In the genomic region with DNA sequence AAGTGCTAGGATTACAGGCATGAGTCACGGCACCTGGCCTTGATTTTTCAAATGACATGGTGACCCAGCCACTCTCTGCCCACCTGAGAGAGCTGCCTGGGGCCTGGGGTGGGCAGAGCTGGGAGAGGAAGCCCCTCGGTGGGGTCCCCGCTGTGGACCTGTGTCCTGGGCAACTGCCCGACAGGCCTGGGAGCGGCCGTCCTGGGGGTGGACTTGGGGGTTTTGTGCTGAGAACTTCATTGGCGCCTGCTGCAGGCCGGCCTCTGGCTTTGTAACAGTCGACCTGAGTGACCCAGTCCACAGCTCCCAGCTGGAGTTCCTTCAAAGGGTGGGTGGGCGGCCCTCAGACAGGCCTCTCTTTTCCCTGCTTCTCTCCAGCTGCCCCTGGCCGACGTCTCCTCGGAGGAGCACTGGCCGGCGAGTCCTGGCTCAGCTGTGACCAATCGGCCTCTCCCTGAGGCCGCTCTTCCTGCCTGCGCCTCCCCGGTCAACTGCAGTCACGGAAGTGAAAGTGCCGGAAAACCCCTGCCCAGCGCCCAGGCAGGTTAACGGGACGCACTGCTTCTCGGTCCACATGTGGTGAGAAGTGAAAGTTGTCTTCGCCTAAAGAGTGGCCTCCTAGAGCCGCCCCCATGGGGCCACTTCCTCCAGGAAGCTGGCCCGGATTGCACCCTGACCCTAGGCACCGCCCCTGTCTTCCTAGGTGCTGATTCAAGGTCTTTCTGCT, we compare ENCODE assay signal across 12 cellular contexts. TPM values are rescaled to one million over a fixed set of nuclear protein-coding genes. Genes with fewer than 3 reads are reported as not detected.
DNase-seq lines count a peak whose midpoint lies in the region; ATAC-seq and TF ChIP-seq lines count a peak whose summit lies in the region.
"Had no signal": no experiment of that assay in that cellular context is flagged by ENCODE, and none has a peak within 500 bp of the region (broad histone marks: within the 10 kb centered on the region; RNA-seq: fewer than 3 reads in every experiment).

No MANE protein-coding gene starts in this region.

- H3K9me3 Mint-ChIP-seq in IgD-negative memory B cell = no peaks in the 10 kb centered on the region
- H3K9me3 Mint-ChIP-seq in activated CD4-positive, alpha-beta T cell treated with anti-CD3 and anti-CD28 coated beads, Interleukin-2, amount 10 ng/mL, durations not matched to agents 24 days and 14 days = no peaks in the 10 kb centered on the region

- H3K4me3 ChIP-seq in BLaER1 treated with 17β-estradiol and CSF1 and Interleukin-3, amounts not matched to agents 10 nM and 100 nM = no peak overlapping the region
- H3K4me3 ChIP-seq in aorta (ENCODE audit: low read length in 2 of 2) = no peak overlapping the region
- H3K4me3 ChIP-seq: thoracic aorta had no signal

- peaks cover 0 to 77% (median 0%) of the 10 kb centered on the region in 11 experiments; a peak in 9 of 22 replicates for H3K27me3 ChIP-seq in BLaER1 treated with 17β-estradiol and CSF1 and Interleukin-3, amounts not matched to agents 10 nM and 100 nM
- H3K27me3 ChIP-seq in aorta (ENCODE audit: control insufficient read depth in 1 of 2, insufficient read depth in 2 of 2, low read length in 1 of 2) = no peaks in the 10 kb centered on the region

- peak overlapping the region in 4 of 11 experiments; percentile 7 to 75 (median 34); a peak in 3 of 22 replicates for H3K9ac ChIP-seq in BLaER1 treated with 17β-estradiol and CSF1 and Interleukin-3, amounts not matched to agents 10 nM and 100 nM

- H3K27ac ChIP-seq in BLaER1 treated with 17β-estradiol and CSF1 and Interleukin-3, amounts not matched to agents 10 nM and 100 nM = peak overlapping the region in 2 of 11 experiments; percentile 7 to 89; a peak in 1 of 22 replicates
- no peak overlapping the region for H3K27ac ChIP-seq in aorta (ENCODE audit: low read depth in 1 of 2, low read length in 2 of 2)
- H3K27ac ChIP-seq: thoracic aorta had no signal

- peaks cover 53 to 64% (median 55%) of the 10 kb centered on the region in 3 donors for H3K4me1 Mint-ChIP-seq in IgD-negative memory B cell
- no peaks in the 10 kb centered on the region for H3K4me1 Mint-ChIP-seq in activated CD4-positive, alpha-beta T cell treated with anti-CD3 and anti-CD28 coated beads, Interleukin-2, amount 10 ng/mL, durations not matched to agents 24 days and 14 days

- peak; percentile 36 for TF ChIP-seq POLR2A in GM19193 (IDR thresholded peaks at IDR 0.05; ENCODE audit: extremely low read depth, insufficient read depth, insufficient read length)

- H4K20me1 ChIP-seq in BLaER1 treated with 17β-estradiol and CSF1 and Interleukin-3, amounts not matched to agents 10 nM and 100 nM = peaks cover 56 to 93% (median 84%) of the 10 kb centered on the region in 11 experiments

- H3K36me3 ChIP-seq in BLaER1 treated with 17β-estradiol and CSF1 and Interleukin-3, amounts not matched to agents 10 nM and 100 nM = peaks cover 0 to 16% (median 0%) of the 10 kb centered on the region in 11 experiments; a peak in 2 of 22 replicates
- H3K36me3 ChIP-seq in aorta (ENCODE audit: control insufficient read depth in 1 of 2, insufficient read depth in 2 of 2, low read length in 1 of 2) = no peaks in the 10 kb centered on the region
- H3K36me3 ChIP-seq: thoracic aorta had no signal

- DNase-seq in left ventricle myocardium superior = peak; percentile 61
- DNase-seq in activated CD4-positive, alpha-beta T cell treated with anti-CD3 and anti-CD28 coated beads, Interleukin-2, amount 10 ng/mL, durations not matched to agents 24 days and 14 days = no peak
- DNase-seq in GM19240 (ENCODE audit: insufficient read length, low spot score) = no peak
- DNase-seq in aorta = no peak
- DNase-seq: GF-D8, NCI-H2171 had no signal

- ATAC-seq in left ventricle myocardium superior = peak; percentile 33
- no peak for ATAC-seq in HG03565 (IDR thresholded peaks at IDR 0.05; ENCODE audit: unreplicated experiment)
- no peak for ATAC-seq in aorta (ENCODE audit: low FRiP score)

- peak overlapping the region; percentile 94 to 99 (median 99) for H3K27ac Mint-ChIP-seq in IgD-negative memory B cell
- no peak overlapping the region for H3K27ac Mint-ChIP-seq in activated CD4-positive, alpha-beta T cell treated with anti-CD3 and anti-CD28 coated beads, Interleukin-2, amount 10 ng/mL, durations not matched to agents 24 days and 14 days

- intact Hi-C loops in left ventricle myocardium superior (cut with micrococcal nuclease) (loop anchor here (5.0 kb wide), 1 partner anchor 101 kb away; no protein-coding TSS in a partner anchor), aorta (cut with DNase I) (no loop called here)
- intact Hi-C loops in activated CD4-positive, alpha-beta T cell treated with anti-CD3 and anti-CD28 coated beads, Interleukin-2, amount 10 ng/mL, durations not matched to agents 24 days and 14 days (cut with micrococcal nuclease) = no loop called here

- peak overlapping the region; percentile 76 to 94 (median 90) for H3K4me3 Mint-ChIP-seq in IgD-negative memory B cell
- no peak overlapping the region for H3K4me3 Mint-ChIP-seq in activated CD4-positive, alpha-beta T cell treated with anti-CD3 and anti-CD28 coated beads, Interleukin-2, amount 10 ng/mL, durations not matched to agents 24 days and 14 days

- no peaks in the 10 kb centered on the region for H3K36me3 Mint-ChIP-seq in IgD-negative memory B cell
- H3K36me3 Mint-ChIP-seq in activated CD4-positive, alpha-beta T cell treated with anti-CD3 and anti-CD28 coated beads, Interleukin-2, amount 10 ng/mL, durations not matched to agents 24 days and 14 days (ENCODE audit: low read depth) = no peaks in the 10 kb centered on the region

- WGBS in aorta, 2 donors = 82 to 83% methylated on average over 29 of the region's 29 CpGs

- H3K4me2 ChIP-seq in BLaER1 treated with 17β-estradiol and CSF1 and Interleukin-3, amounts not matched to agents 10 nM and 100 nM = peak overlapping the region; percentile 71 to 100 (median 98)

- no peaks in the 10 kb centered on the region for H3K9me3 ChIP-seq in BLaER1 treated with 17β-estradiol and CSF1 and Interleukin-3, amounts not matched to agents 10 nM and 100 nM (replicated peaks in 1 of 11)
- no peaks in the 10 kb centered on the region for H3K9me3 ChIP-seq in aorta (ENCODE audit: control insufficient read depth, low read length)
- H3K9me3 ChIP-seq: thoracic aorta had no signal

- H3K27me3 Mint-ChIP-seq in IgD-negative memory B cell = peaks cover 3% of the 10 kb centered on the region
- peaks cover 18% of the 10 kb centered on the region for H3K27me3 Mint-ChIP-seq in activated CD4-positive, alpha-beta T cell treated with anti-CD3 and anti-CD28 coated beads, Interleukin-2, amount 10 ng/mL, durations not matched to agents 24 days and 14 days

- peaks cover 95 to 100% (median 100%) of the 10 kb centered on the region in 10 experiments for H3K4me1 ChIP-seq in BLaER1 treated with 17β-estradiol and CSF1 and Interleukin-3, amounts not matched to agents 10 nM and 100 nM
- H3K4me1 ChIP-seq in aorta (ENCODE audit: control insufficient read depth in 1 of 2, insufficient read depth in 2 of 2, low read length in 2 of 2) = no peaks in the 10 kb centered on the region

RNA-seq across cellular contexts. Expression of gene CBFA2T3, which starts 5.5 kb away (rescaled TPM):
- polyA plus RNA-seq in IgD-negative memory B cell = 38.8 TPM
- total RNA-seq in left ventricle myocardium superior = 11.5 TPM
- not detected in 2 replicates for total RNA-seq in activated CD4-positive, alpha-beta T cell treated with anti-CD3 and anti-CD28 coated beads, Interleukin-2, amount 10 ng/mL, durations not matched to agents 24 days and 14 days
- 1 to 10 TPM; 4.4 to 9.4 TPM for total RNA-seq in aorta
- polyA plus RNA-seq in aorta = 1 to 10 TPM in 1 of 2 donors, under 1 TPM in 1; 0.18 to 1.0 TPM
- total RNA-seq: endothelial cell of umbilical vein had no signal
- polyA plus RNA-seq: endothelial cell of umbilical vein had no signal
